ENCODE assay signal across 8 cellular contexts in the genomic region with DNA sequence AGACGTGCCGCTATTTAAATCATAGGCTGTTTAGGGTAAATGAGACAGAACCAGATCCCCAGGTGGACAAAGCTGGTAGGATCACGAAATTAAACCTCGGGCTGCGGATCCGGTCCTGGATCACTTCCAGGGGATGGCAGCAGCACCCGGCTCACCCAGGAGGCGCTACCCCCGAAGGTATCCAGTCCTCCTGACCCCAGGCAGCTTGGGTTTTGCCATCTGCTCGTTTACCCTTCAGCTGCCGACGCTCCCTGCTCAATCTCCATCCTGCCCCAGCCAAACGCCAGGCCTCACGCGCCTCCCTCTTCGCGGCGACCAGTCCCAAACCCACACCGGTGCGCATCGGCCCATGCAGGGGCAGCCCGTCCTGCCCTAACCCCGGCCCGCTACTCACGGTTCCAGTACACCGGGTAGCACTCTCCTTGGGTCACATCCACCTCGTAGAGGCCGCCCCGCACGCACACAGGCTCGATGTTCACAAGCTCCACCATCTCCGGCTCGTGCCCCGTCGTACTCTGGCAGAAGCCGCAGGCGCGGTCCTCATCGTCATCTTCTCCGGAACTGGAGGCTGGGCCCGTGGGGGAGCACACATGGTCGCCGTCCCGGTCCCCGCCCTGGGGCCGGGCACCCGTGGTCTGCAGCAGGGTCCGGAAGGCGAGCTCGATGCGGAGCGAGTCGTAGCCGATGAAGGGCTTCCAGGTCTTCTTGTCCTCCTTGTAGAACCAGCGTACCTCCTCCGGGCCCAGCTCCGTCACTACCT. TPM values are rescaled to one million over a fixed set of nuclear protein-coding genes. Genes with fewer than 3 reads are reported as not detected.
DNase-seq lines count a peak whose midpoint lies in the region; ATAC-seq lines count a peak whose summit lies in the region.

No MANE protein-coding gene starts in this region.

- POLR2A ChIA-PET in activated CD8-positive, alpha-beta T cell treated with anti-CD3 and anti-CD28 coated beads, Interleukin-2, amount 10 ng/mL, durations not matched to agents 7 days and 5 days (lab: Charles Lee) = interaction anchor here (0.5 to 5.1 kb wide), 19 partner anchors 10 to 1875 kb away, joined by 3 to 121 read pairs (median 6); a partner anchor contains a TSS

- peak overlapping the region; percentile 99 for H3K4me3 Mint-ChIP-seq in activated CD8-positive, alpha-beta T cell treated with anti-CD3 and anti-CD28 coated beads, Interleukin-2, amount 10 ng/mL, durations not matched to agents 7 days and 5 days
- peak overlapping the region; percentile 99 for H3K4me3 Mint-ChIP-seq in memory B cell

- peak; percentile 23 for ATAC-seq in HG03045 (IDR thresholded peaks at IDR 0.05; ENCODE audit: unreplicated experiment)
- peak; percentile 57 for ATAC-seq in activated CD8-positive, alpha-beta T cell treated with anti-CD3 and anti-CD28 coated beads, Interleukin-2, amount 10 ng/mL, durations not matched to agents 7 days and 5 days
- ATAC-seq in memory B cell (ENCODE audit: low read depth) = peak; percentile 26

- H3K27ac Mint-ChIP-seq in activated CD8-positive, alpha-beta T cell treated with anti-CD3 and anti-CD28 coated beads, Interleukin-2, amount 10 ng/mL, durations not matched to agents 7 days and 5 days = peak overlapping the region; percentile 98
- H3K27ac Mint-ChIP-seq in memory B cell = peak overlapping the region; percentile 99

- no peaks in the 10 kb centered on the region for H3K27me3 ChIP-seq in effector memory CD4-positive, alpha-beta T cell (replicated peaks; ENCODE audit: control insufficient read depth, insufficient read depth, low read length, poor library complexity, severe bottlenecking)

- no peaks in the 10 kb centered on the region for H3K9me3 ChIP-seq in effector memory CD4-positive, alpha-beta T cell (ENCODE audit: control insufficient read depth, low read length)

- peak overlapping the region; percentile 80 for H3K27ac ChIP-seq in effector memory CD4-positive, alpha-beta T cell (ENCODE audit: insufficient read depth, low read length, poor library complexity, severe bottlenecking)

- peaks cover 38% of the 10 kb centered on the region for H3K36me3 Mint-ChIP-seq in activated CD8-positive, alpha-beta T cell treated with anti-CD3 and anti-CD28 coated beads, Interleukin-2, amount 10 ng/mL, durations not matched to agents 7 days and 5 days (ENCODE audit: low read depth)
- peaks cover 2% of the 10 kb centered on the region for H3K36me3 Mint-ChIP-seq in memory B cell

- H3K4me1 ChIP-seq in effector memory CD4-positive, alpha-beta T cell (ENCODE audit: control insufficient read depth, insufficient read depth, low read length, poor library complexity, severe bottlenecking) = peaks cover 23% of the 10 kb centered on the region

- H3K36me3 ChIP-seq in effector memory CD4-positive, alpha-beta T cell (ENCODE audit: control insufficient read depth, insufficient read depth, low read length) = no peaks in the 10 kb centered on the region

- DNase-seq in SIG-M5 treated with dmso at 0.1 percent for 504 hours (lab: John Stamatoyannopoulos, UW; ENCODE audit: unreplicated experiment) (peak; percentile 51), SIG-M5 (lab: John Stamatoyannopoulos, UW) (no peak), NCI-H345 treated with DMSO at 0.1 percent for 48 hours (lab: John Stamatoyannopoulos, UW; ENCODE audit: unreplicated experiment) (peak; percentile 65), memory B cell (ENCODE audit: low spot score in 2 of 2) (peak; percentile 44 to 66)
- DNase-seq in activated CD8-positive, alpha-beta T cell treated with anti-CD3 and anti-CD28 coated beads, Interleukin-2, amount 10 ng/mL, durations not matched to agents 7 days and 5 days = peak; percentile 81
- DNase-seq in effector memory CD4-positive, alpha-beta T cell = peak; percentile 43 to 54 (median 47)
- peak; percentile 26 for DNase-seq in stimulated activated CD8-positive, alpha-beta memory T cell treated with anti-CD3 and anti-CD28 coated beads, Interleukin-15, amount 100 ng/mL, for 24 hours (ENCODE audit: low read depth)

- CTCF ChIA-PET in activated CD8-positive, alpha-beta T cell treated with anti-CD3 and anti-CD28 coated beads, Interleukin-2, amount 10 ng/mL, durations not matched to agents 7 days and 5 days (lab: Charles Lee) = interaction anchor here (0.8 to 7.6 kb wide), 6 partner anchors 9 to 327 kb away, joined by 3 to 82 read pairs (median 4); no protein-coding TSS in a partner anchor

- no peaks in the 10 kb centered on the region for H3K9me3 Mint-ChIP-seq in activated CD8-positive, alpha-beta T cell treated with anti-CD3 and anti-CD28 coated beads, Interleukin-2, amount 10 ng/mL, durations not matched to agents 7 days and 5 days (ENCODE audit: insufficient read depth)
- no peaks in the 10 kb centered on the region for H3K9me3 Mint-ChIP-seq in memory B cell

- H3K27me3 Mint-ChIP-seq in activated CD8-positive, alpha-beta T cell treated with anti-CD3 and anti-CD28 coated beads, Interleukin-2, amount 10 ng/mL, durations not matched to agents 7 days and 5 days (ENCODE audit: low read depth) = no peaks in the 10 kb centered on the region
- H3K27me3 Mint-ChIP-seq in memory B cell = no peaks in the 10 kb centered on the region

- peak overlapping the region; percentile 85 for H3K4me3 ChIP-seq in effector memory CD4-positive, alpha-beta T cell (ENCODE audit: insufficient read depth, low read depth, low read length, poor library complexity, severe bottlenecking)

- H3K4me1 Mint-ChIP-seq in activated CD8-positive, alpha-beta T cell treated with anti-CD3 and anti-CD28 coated beads, Interleukin-2, amount 10 ng/mL, durations not matched to agents 7 days and 5 days (ENCODE audit: low read depth) = peaks cover 54% of the 10 kb centered on the region
- H3K4me1 Mint-ChIP-seq in memory B cell = peaks cover 31% of the 10 kb centered on the region

RNA-seq across cellular contexts. Expression of a gene that starts 1.1 kb away (rescaled TPM):
- 10 to 100 TPM; 51.8 to 56.8 TPM for total RNA-seq in activated CD8-positive, alpha-beta T cell treated with anti-CD3 and anti-CD28 coated beads, Interleukin-2, amount 10 ng/mL, durations not matched to agents 7 days and 5 days
